ENCODE assay signal across 8 cellular contexts in the genomic region with DNA sequence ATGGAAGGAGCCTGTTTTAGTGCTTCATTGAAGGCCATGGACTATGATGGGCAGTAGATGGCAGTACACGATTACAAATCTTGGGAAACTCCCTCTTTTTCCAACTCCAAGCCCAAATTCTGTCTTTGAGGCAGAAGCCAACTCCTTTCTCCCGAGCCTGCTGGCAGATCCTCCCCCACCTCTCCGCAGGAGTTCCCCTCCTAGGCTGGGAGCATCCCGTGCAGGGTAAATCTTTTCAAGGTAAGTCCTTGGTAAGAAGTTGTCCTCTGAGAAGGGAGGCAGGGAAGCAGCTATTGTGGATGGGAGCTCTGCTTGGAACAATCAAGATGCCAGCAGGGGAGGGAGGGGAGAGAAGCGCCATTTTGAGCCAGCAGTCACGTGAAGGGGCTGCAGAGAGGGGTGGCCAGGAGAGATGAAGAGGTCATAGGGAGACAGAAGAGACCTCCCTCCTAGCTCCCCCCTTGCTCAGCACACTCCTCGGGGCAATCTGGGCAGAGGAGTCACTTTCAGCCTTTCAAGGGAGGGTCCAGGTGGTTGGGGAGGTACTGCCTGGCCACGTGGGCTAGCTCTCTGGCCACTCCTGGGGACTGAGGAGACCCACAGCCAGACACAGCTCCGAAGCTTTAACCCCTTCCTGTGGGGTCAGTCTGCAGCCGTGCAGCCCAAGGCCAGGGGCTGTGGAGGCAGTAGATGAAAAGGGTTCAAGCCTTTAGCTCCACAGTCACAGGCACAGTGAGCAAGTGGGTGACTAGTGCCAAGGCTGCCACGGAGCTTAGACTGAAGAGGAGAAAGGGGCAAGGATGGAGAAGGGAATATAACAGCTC.
A peak's percentile ranks its signal among the peaks of the same experiment; 100 is the strongest.
DNase-seq lines count a peak whose midpoint lies in the region; ATAC-seq and TF ChIP-seq lines count a peak whose summit lies in the region.

No MANE protein-coding gene starts in this region.

- DNase-seq in OCI-M1 (lab: John Stamatoyannopoulos, UW) (peak; percentile 80), dedifferentiated amniotic fluid mesenchymal stem cell (ENCODE audit: extremely low spot score) (peak; percentile 90), kidney glomerular epithelial cell (lab: John Stamatoyannopoulos, UW) (peak; percentile 84)

- peak overlapping the region; percentile 62 for H3K27ac ChIP-seq in stomach smooth muscle (ENCODE audit: low read length)

- no peaks in the 10 kb centered on the region for H3K27me3 ChIP-seq in stomach smooth muscle (ENCODE audit: control insufficient read depth in 1 of 2, insufficient read depth in 2 of 2, low read length in 2 of 2)

- ATAC-seq in GM19023 (IDR thresholded peaks at IDR 0.05; ENCODE audit: unreplicated experiment), result no peak
- ATAC-seq in HG03045 (IDR thresholded peaks at IDR 0.05; ENCODE audit: unreplicated experiment), result no peak

- no peak for TF ChIP-seq EP300 in Ishikawa (IDR thresholded peaks at IDR 0.05; ENCODE audit: borderline replicate concordance)

- H3K36me3 ChIP-seq in ES-I3 (ENCODE audit: insufficient read depth, low read length) (0 out of 2 replicates have a peak, but pooled peaks cover 5% of the 10 kb centered on the region), stomach smooth muscle (ENCODE audit: control insufficient read depth in 2 of 2, insufficient read depth in 2 of 2, low read length in 2 of 2) (peaks cover 25 to 34% of the 10 kb centered on the region in 2 donors)

- peak; percentile 75 for TF ChIP-seq RAD21 in Ishikawa (IDR thresholded peaks at IDR 0.05; ENCODE audit: low read depth)

- H3K9ac ChIP-seq in ES-I3 (ENCODE audit: low read depth, low read length) (peak overlapping the region; percentile 66), stomach smooth muscle (ENCODE audit: low read length in 2 of 2) (peak overlapping the region; percentile 3 to 60)

- peak overlapping the region; percentile 26 to 72 for H3K4me3 ChIP-seq in stomach smooth muscle (ENCODE audit: low read length in 2 of 2)

- no peaks in the 10 kb centered on the region; the same call in 1 of the 2 replicates for H3K4me1 ChIP-seq in ES-I3 (ENCODE audit: insufficient read depth, low read length)
- peaks cover 24% of the 10 kb centered on the region for H3K4me1 ChIP-seq in stomach smooth muscle (ENCODE audit: control insufficient read depth, insufficient read depth, low read length)

- H3K9me3 ChIP-seq in ES-I3 (ENCODE audit: control insufficient read depth, insufficient read depth, low read length) (no peaks in the 10 kb centered on the region), stomach smooth muscle (ENCODE audit: control insufficient read depth in 2 of 2, low read length in 2 of 2) (no peaks in the 10 kb centered on the region)

TF ChIP-seq in Ishikawa, 13 proteins besides CTCF, POLR2A, EP300 and RAD21:
- TF ChIP-seq, protein P1, sequence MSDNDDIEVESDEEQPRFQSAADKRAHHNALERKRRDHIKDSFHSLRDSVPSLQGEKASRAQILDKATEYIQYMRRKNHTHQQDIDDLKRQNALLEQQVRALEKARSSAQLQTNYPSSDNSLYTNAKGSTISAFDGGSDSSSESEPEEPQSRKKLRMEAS (IDR thresholded peaks at IDR 0.05), result no peak
- TF ChIP-seq YY1 (IDR thresholded peaks at IDR 0.05; ENCODE audit: low read depth), result peak; percentile 70
- TF ChIP-seq, protein P2, sequence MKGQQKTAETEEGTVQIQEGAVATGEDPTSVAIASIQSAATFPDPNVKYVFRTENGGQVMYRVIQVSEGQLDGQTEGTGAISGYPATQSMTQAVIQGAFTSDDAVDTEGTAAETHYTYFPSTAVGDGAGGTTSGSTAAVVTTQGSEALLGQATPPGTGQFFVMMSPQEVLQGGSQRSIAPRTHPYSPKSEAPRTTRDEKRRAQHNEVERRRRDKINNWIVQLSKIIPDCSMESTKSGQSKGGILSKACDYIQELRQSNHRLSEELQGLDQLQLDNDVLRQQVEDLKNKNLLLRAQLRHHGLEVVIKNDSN (IDR thresholded peaks at IDR 0.05), result peak; percentile 84
